In genomic region chr22:17243524-17243923, GRCh38 we compare ENCODE assay signal across 10 cellular contexts. TPM values are rescaled to one million over a fixed set of nuclear protein-coding genes. Genes with fewer than 3 reads are reported as not detected.
DNase-seq lines count a peak whose midpoint lies in the region; ATAC-seq and TF ChIP-seq lines count a peak whose summit lies in the region.
"Had no signal": no experiment of that assay in that cellular context is flagged by ENCODE, and none has a peak within 500 bp of the region (broad histone marks: within the 10 kb centered on the region; RNA-seq: fewer than 3 reads in every experiment).

No MANE protein-coding gene starts in this region.

- no TSS peak for BruUV-seq in MCF 10A (replicated peaks; lab: Mats Ljungman, UMichigan)

- peaks cover 0 to 8% of the 10 kb centered on the region in 2 donors for H3K9me3 ChIP-seq in breast epithelium
- H3K9me3 ChIP-seq in naive thymus-derived CD4-positive, alpha-beta T cell (ENCODE audit: control insufficient read depth in 2 of 3, low read length in 3 of 3), result no peaks in the 10 kb centered on the region

- no peaks in the 10 kb centered on the region for H3K4me1 ChIP-seq in breast epithelium
- H3K4me1 ChIP-seq in naive thymus-derived CD4-positive, alpha-beta T cell (ENCODE audit: control insufficient read depth in 2 of 2, insufficient read depth in 2 of 2, low read length in 2 of 2), result no peaks in the 10 kb centered on the region

- no peaks in the 10 kb centered on the region for H3K36me3 ChIP-seq in breast epithelium
- no peaks in the 10 kb centered on the region for H3K36me3 ChIP-seq in naive thymus-derived CD4-positive, alpha-beta T cell (ENCODE audit: control insufficient read depth in 2 of 3, insufficient read depth in 3 of 3, low read length in 3 of 3)

- CTCF ChIA-PET in MCF 10A (lab: Yijun Ruan, JAX), result no interaction called here
- CTCF ChIA-PET in naive thymus-derived CD4-positive, alpha-beta T cell (lab: Charles Lee), result interaction anchor here (0.6 kb wide), 1 partner anchor 23 kb away, joined by 3 read pairs; no protein-coding TSS in a partner anchor

- no peaks in the 10 kb centered on the region for H3K9me3 Mint-ChIP-seq in MCF 10A (ENCODE audit: unreplicated experiment)
- H3K9me3 Mint-ChIP-seq in naive thymus-derived CD4-positive, alpha-beta T cell, result no peaks in the 10 kb centered on the region

- no peaks in the 10 kb centered on the region for H3K27me3 Mint-ChIP-seq in MCF 10A (ENCODE audit: insufficient read depth, unreplicated experiment)
- no peaks in the 10 kb centered on the region for H3K27me3 Mint-ChIP-seq in naive thymus-derived CD4-positive, alpha-beta T cell

- no peaks in the 10 kb centered on the region for H3K36me3 Mint-ChIP-seq in MCF 10A (ENCODE audit: insufficient read depth, unreplicated experiment)
- no peaks in the 10 kb centered on the region for H3K36me3 Mint-ChIP-seq in naive thymus-derived CD4-positive, alpha-beta T cell

- H3K4me3 ChIP-seq in breast epithelium, result no peak overlapping the region
- H3K4me3 ChIP-seq in naive thymus-derived CD4-positive, alpha-beta T cell (ENCODE audit: low read length), result no peak overlapping the region

- no peaks in the 10 kb centered on the region for H3K27me3 ChIP-seq in breast epithelium
- no peaks in the 10 kb centered on the region for H3K27me3 ChIP-seq in naive thymus-derived CD4-positive, alpha-beta T cell (ENCODE audit: control insufficient read depth in 2 of 2, insufficient read depth in 2 of 2, low read length in 2 of 2)

- no peak for TF ChIP-seq POLR2A in breast epithelium (IDR thresholded peaks at IDR 0.05)

- no peak overlapping the region for H3K4me3 Mint-ChIP-seq in MCF 10A (ENCODE audit: unreplicated experiment)
- H3K4me3 Mint-ChIP-seq in naive thymus-derived CD4-positive, alpha-beta T cell, result peak overlapping the region in 2 of 10 donors; percentile 17 to 53

- H3K27ac Mint-ChIP-seq in MCF 10A (ENCODE audit: low read depth, unreplicated experiment), result peak overlapping the region; percentile 31
- H3K27ac Mint-ChIP-seq in naive thymus-derived CD4-positive, alpha-beta T cell, result peak overlapping the region in 1 of 9 donors; percentile 94

- no peaks in the 10 kb centered on the region for H3K4me1 Mint-ChIP-seq in MCF 10A (ENCODE audit: insufficient read depth, unreplicated experiment)
- H3K4me1 Mint-ChIP-seq in naive thymus-derived CD4-positive, alpha-beta T cell, result peaks cover 0 to 23% (median 0%) of the 10 kb centered on the region in 7 donors

- ATAC-seq in HG02885 (IDR thresholded peaks at IDR 0.05; ENCODE audit: poor library complexity, unreplicated experiment), result peak; percentile 94
- ATAC-seq in naive thymus-derived CD4-positive, alpha-beta T cell, result peak; percentile 85

- TF ChIP-seq CTCF in MCF 10A (IDR thresholded peaks at IDR 0.05; ENCODE audit: unreplicated experiment) (no peak), breast epithelium (IDR thresholded peaks at IDR 0.05) (no peak)

- intact Hi-C loops in MCF 10A (cut with micrococcal nuclease) (no loop called here), breast epithelium (cut with DNase I; ENCODE audit: low total_unique reads) (no loop called here)
- intact Hi-C loops in naive thymus-derived CD4-positive, alpha-beta T cell (cut with micrococcal nuclease), result no loop called here

- H3K27ac ChIP-seq in breast epithelium, result no peak overlapping the region
- no peak overlapping the region for H3K27ac ChIP-seq in naive thymus-derived CD4-positive, alpha-beta T cell (ENCODE audit: low read depth, low read length)

- DNase-seq in MCF 10A (ENCODE audit: unreplicated experiment), result no peak
- DNase-seq in breast epithelium (ENCODE audit: low spot score in 2 of 2), result no peak
- DNase-seq in SIG-M5 (lab: John Stamatoyannopoulos, UW), result peak; percentile 13
- DNase-seq in naive thymus-derived CD4-positive, alpha-beta T cell, result no peak
- no peak for DNase-seq in NCI-H2171 (lab: John Stamatoyannopoulos, UW)
- DNase-seq in hippocampal formation (lab: John Stamatoyannopoulos, UW), result no peak
- no peak for DNase-seq in stimulated activated naive CD4-positive, alpha-beta T cell treated with Interleukin-2 at 50 U/mL for 16 hours (lab: John Stamatoyannopoulos, UW)
- DNase-seq: DND-41 had no signal

- POLR2A ChIA-PET in MCF 10A (lab: Yijun Ruan, JAX), result interaction anchor here (0.6 to 1.5 kb wide), 5 partner anchors 13 to 66 kb away, joined by 3 to 5 read pairs (median 3); partner anchors contain the start of gene ADA2
- POLR2A ChIA-PET in naive thymus-derived CD4-positive, alpha-beta T cell (lab: Charles Lee), result no interaction called here

RNA-seq across cellular contexts. Expression of gene ADA2, which starts 24.3 kb away (rescaled TPM):
- not detected in 2 replicates for total RNA-seq in MCF 10A (2022)
- total RNA-seq in breast epithelium, result 10 to 100 TPM in 2 of 3 donors, 1 to 10 TPM in 1; 6.6 to 25.8 (median 18.1) TPM
- total RNA-seq in naive thymus-derived CD4-positive, alpha-beta T cell, result 100 to 1,000 TPM in 4 of 5 experiments, 10 to 100 TPM in 1; 96.6 to 197 (median 144) TPM
- 100 to 1,000 TPM in 1 of 2 donors, 10 to 100 TPM in 1; 94.8 to 105 TPM for polyA plus RNA-seq in naive thymus-derived CD4-positive, alpha-beta T cell
- polyA plus RNA-seq: keratinocyte had no signal
